ENCODE assay signal across 13 cellular contexts in genomic region chr9:61226438-61226837, GRCh38. TPM values are rescaled to one million over a fixed set of nuclear protein-coding genes. Genes with fewer than 3 reads are reported as not detected.
DNase-seq lines count a peak whose midpoint lies in the region; TF ChIP-seq lines count a peak whose summit lies in the region.
"Not testable (repeated sequence)": the region's sequence is repeated elsewhere in the genome, so short reads cannot be mapped to it uniquely, and the experiment has no call there.
"Had no signal": no experiment of that assay in that cellular context is flagged by ENCODE, and none has a peak within 500 bp of the region (broad histone marks: within the 10 kb centered on the region; RNA-seq: fewer than 3 reads in every experiment).

No MANE protein-coding gene starts in this region.

- H2BK5ac ChIP-seq in trophoblast cell (ENCODE audit: low read depth, low read length, poor library complexity): not testable (repeated sequence)

- not testable (repeated sequence) for H2AFZ ChIP-seq in mammary epithelial cell (ENCODE audit: low read depth, low read length); trophoblast cell (ENCODE audit: insufficient read depth, low read length, poor library complexity)

- TF ChIP-seq CTCF in mammary epithelial cell (conservative IDR thresholded peaks at IDR 0.05 in 1 of 2, IDR thresholded peaks at IDR 0.05 in 1 of 2; ENCODE audit: extremely low read depth in 1 of 2, insufficient read depth in 1 of 2, low read depth in 1 of 2, low read length in 2 of 2); epithelial cell of esophagus (IDR thresholded peaks at IDR 0.05; ENCODE audit: insufficient read depth, low read depth, low read length, missing control alignments): not testable (repeated sequence)

- not testable (repeated sequence) for H3K4me2 ChIP-seq in mammary epithelial cell (ENCODE audit: insufficient read depth, low read depth, low read length); trophoblast cell (ENCODE audit: low read length)

- dilution Hi-C loops in mammary epithelial cell (cut with HindIII; ENCODE audit: low sequenced_read_pairs): not testable (repeated sequence)

- not testable (repeated sequence) for H3K9ac ChIP-seq in mammary epithelial cell (ENCODE audit: insufficient read depth, low read length); trophoblast cell (ENCODE audit: low read length)

- not testable (repeated sequence) for H3K79me2 ChIP-seq in mammary epithelial cell (ENCODE audit: insufficient read depth, low read length); trophoblast cell (ENCODE audit: control insufficient read depth, insufficient read depth, low read length, poor library complexity)

- H3K4ac ChIP-seq in trophoblast cell (ENCODE audit: low read depth, low read length): not testable (repeated sequence)

- no CpG with 5 or more reads among the region's 4 CpGs for WGBS in mammary epithelial cell (ENCODE audit: low coverage, missing lambda C conversion rate)
- WGBS in trophoblast cell (ENCODE audit: extremely low coverage, insufficient coverage, insufficient read length): 100% methylated on average over 1 of the region's 4 CpGs

- DNase-seq in ELR (ENCODE audit: low read depth) (peak; percentile 35), NCI-H226 (peak; percentile 10), astrocyte of the hippocampus (ENCODE audit: low read depth, low spot score) (peak; percentile 1), mammary epithelial cell (peak; percentile 6), epithelial cell of esophagus (ENCODE audit: low read depth) (peak; percentile 41), trophoblast cell (peak; percentile 0)

- H2BK12ac ChIP-seq in trophoblast cell (ENCODE audit: low read length): not testable (repeated sequence)

- CTCF ChIA-PET in mammary epithelial cell (lab: Charles Lee; ENCODE audit: low non-redundant PET): not testable (repeated sequence)

- not testable (repeated sequence) for BruUV-seq in mammary epithelial cell (replicated peaks; lab: Mats Ljungman, UMichigan)

- not testable (repeated sequence) for H3K36me3 ChIP-seq in mammary epithelial cell (ENCODE audit: insufficient read depth, low read length); trophoblast cell (ENCODE audit: control insufficient read depth in 1 of 2, insufficient read depth in 2 of 2, low read length in 2 of 2)

- not testable (repeated sequence) for H4K20me1 ChIP-seq in mammary epithelial cell (ENCODE audit: insufficient read depth, low read length)

- H3K23ac ChIP-seq in trophoblast cell (ENCODE audit: low read length): not testable (repeated sequence)

- H3K14ac ChIP-seq in trophoblast cell (ENCODE audit: low read length): not testable (repeated sequence)

- H3K9me3 ChIP-seq in mammary epithelial cell (replicated peaks; ENCODE audit: insufficient read depth, low read length); trophoblast cell (ENCODE audit: insufficient read depth, low read depth, low read length): not testable (repeated sequence)

- H3K27me3 ChIP-seq in mammary epithelial cell (ENCODE audit: insufficient read depth, low read length); trophoblast cell (ENCODE audit: insufficient read depth, low read length): not testable (repeated sequence)

- not testable (repeated sequence) for H3K27ac ChIP-seq in mammary epithelial cell (ENCODE audit: insufficient read depth, low read depth, low read length); trophoblast cell (ENCODE audit: low read depth, low read length)

- H4K8ac ChIP-seq in trophoblast cell (ENCODE audit: low read depth, low read length): not testable (repeated sequence)

- H4K12ac ChIP-seq in trophoblast cell (ENCODE audit: low read depth, low read length): not testable (repeated sequence)

- in situ Hi-C loops in mammary epithelial cell (cut with MboI; ENCODE audit: low sequenced_read_pairs in 2 of 2): not testable (repeated sequence)

- not testable (repeated sequence) for H3K4me3 ChIP-seq in mammary epithelial cell (replicated peaks in 1 of 3; ENCODE audit: insufficient read depth in 1 of 3, low read depth in 2 of 3, low read length in 3 of 3); epithelial cell of esophagus (ENCODE audit: low read length); trophoblast cell (ENCODE audit: low read depth, low read length)

- H3K79me1 ChIP-seq in trophoblast cell (ENCODE audit: low read length): not testable (repeated sequence)

- not testable (repeated sequence) for H2BK120ac ChIP-seq in trophoblast cell (ENCODE audit: insufficient read depth, low read length, poor library complexity)

- H3K18ac ChIP-seq in trophoblast cell (ENCODE audit: low read length): not testable (repeated sequence)

- intact Hi-C loops in mammary epithelial cell (cut with micrococcal nuclease): not testable (repeated sequence)

- not testable (repeated sequence) for H3K4me1 ChIP-seq in mammary epithelial cell (ENCODE audit: insufficient read depth, low read length); trophoblast cell (ENCODE audit: control insufficient read depth in 1 of 2, insufficient read depth in 2 of 2, low read length in 2 of 2)

- not testable (repeated sequence) for H4K91ac ChIP-seq in trophoblast cell (ENCODE audit: low read depth, low read length)

- H2AK5ac ChIP-seq in trophoblast cell (ENCODE audit: low read length): not testable (repeated sequence)

RNA-seq across cellular contexts. Expression of gene SPATA31A7, which starts 36.6 kb away (rescaled TPM):
- not detected for total RNA-seq in mammary epithelial cell
- not detected for polyA plus RNA-seq in mammary epithelial cell
- not detected for polyA minus RNA-seq in mammary epithelial cell
- not detected in 2 replicates for polyA plus RNA-seq in trophoblast cell (2013)
- total RNA-seq: CD4-positive, CD25-positive, alpha-beta regulatory T cell; CD8-positive, alpha-beta memory T cell; G401; GM12878; H1; HepG2 had no signal
- polyA plus RNA-seq: CD4-positive, CD25-positive, alpha-beta regulatory T cell; CD8-positive, alpha-beta memory T cell; GM12878; HepG2; IgD-negative memory B cell had no signal
